Comparison of ENCODE assay signal across 22 cellular contexts in genomic region chr15:74648051-74648622, GRCh38. TPM values are rescaled to one million over a fixed set of nuclear protein-coding genes. Genes with fewer than 3 reads are reported as not detected.
DNase-seq lines count a peak whose midpoint lies in the region; ATAC-seq and TF ChIP-seq lines count a peak whose summit lies in the region.
"Had no signal": no experiment of that assay in that cellular context is flagged by ENCODE, and none has a peak within 500 bp of the region (broad histone marks: within the 10 kb centered on the region; RNA-seq: fewer than 3 reads in every experiment).

No MANE protein-coding gene starts in this region.

- no peak for ATAC-seq in activated T-helper 17 cell treated with anti-CD3 and anti-CD28 coated beads, Interleukin-2, amount 50 U/mL, for 72 hours (replicated peaks)
- ATAC-seq in HG03460 (IDR thresholded peaks at IDR 0.05; ENCODE audit: unreplicated experiment) (no peak), HG03432 (IDR thresholded peaks at IDR 0.05; ENCODE audit: unreplicated experiment) (no peak)
- ATAC-seq: CD8-positive, alpha-beta T cell; HepG2; Right ventricle myocardium inferior had no signal

- no peaks in the 10 kb centered on the region for H3K9me3 Mint-ChIP-seq in activated T-helper 17 cell treated with anti-CD3 and anti-CD28 coated beads, Interleukin-2, amount 50 U/mL, for 72 hours
- H3K9me3 Mint-ChIP-seq in nephron (no peaks in the 10 kb centered on the region), type B pancreatic cell (no peaks in the 10 kb centered on the region), glutamatergic neuron (ENCODE audit: unreplicated experiment) (peaks cover 3% of the 10 kb centered on the region)
- H3K9me3 Mint-ChIP-seq: CD8-positive, alpha-beta T cell had no signal

- H3K36me3 Mint-ChIP-seq in activated T-helper 17 cell treated with anti-CD3 and anti-CD28 coated beads, Interleukin-2, amount 50 U/mL, for 72 hours (ENCODE audit: low read depth), result peaks cover 43% of the 10 kb centered on the region
- H3K36me3 Mint-ChIP-seq in nephron (ENCODE audit: low read depth), result peaks cover 24% of the 10 kb centered on the region
- peaks cover 33% of the 10 kb centered on the region for H3K36me3 Mint-ChIP-seq in type B pancreatic cell
- H3K36me3 Mint-ChIP-seq in glutamatergic neuron (ENCODE audit: unreplicated experiment), result no peaks in the 10 kb centered on the region

- H3K4me1 Mint-ChIP-seq in activated T-helper 17 cell treated with anti-CD3 and anti-CD28 coated beads, Interleukin-2, amount 50 U/mL, for 72 hours, result peaks cover 18% of the 10 kb centered on the region
- H3K4me1 Mint-ChIP-seq in nephron, result peaks cover 64% of the 10 kb centered on the region
- H3K4me1 Mint-ChIP-seq in type B pancreatic cell (ENCODE audit: unreplicated experiment), result peaks cover 33% of the 10 kb centered on the region
- H3K4me1 Mint-ChIP-seq in glutamatergic neuron (ENCODE audit: low read depth, unreplicated experiment), result peaks cover 27% of the 10 kb centered on the region

- no peaks in the 10 kb centered on the region for H3K27me3 Mint-ChIP-seq in activated T-helper 17 cell treated with anti-CD3 and anti-CD28 coated beads, Interleukin-2, amount 50 U/mL, for 72 hours
- no peaks in the 10 kb centered on the region for H3K27me3 Mint-ChIP-seq in nephron (ENCODE audit: low read depth)
- no peaks in the 10 kb centered on the region for H3K27me3 Mint-ChIP-seq in type B pancreatic cell
- peaks cover 3% of the 10 kb centered on the region for H3K27me3 Mint-ChIP-seq in glutamatergic neuron (ENCODE audit: unreplicated experiment)
- H3K27me3 Mint-ChIP-seq: B cell had no signal

- H3K27ac Mint-ChIP-seq in activated T-helper 17 cell treated with anti-CD3 and anti-CD28 coated beads, Interleukin-2, amount 50 U/mL, for 72 hours, result peak overlapping the region; percentile 13
- H3K27ac Mint-ChIP-seq in nephron (peak overlapping the region; percentile 1 to 74 (median 67)), type B pancreatic cell (peak overlapping the region; percentile 91), glutamatergic neuron (ENCODE audit: unreplicated experiment) (no peak overlapping the region)
- H3K27ac Mint-ChIP-seq: B cell; CD8-positive, alpha-beta T cell had no signal

- DNase-seq in LHCN-M2 (ENCODE audit: low read depth) (peak; percentile 71), type B pancreatic cell (ENCODE audit: extremely low spot score, unreplicated experiment) (no peak), glutamatergic neuron (no peak)
- DNase-seq: Calu3; CD8-positive, alpha-beta T cell; DMS79 treated with DMSO at 0.1 percent for 48 hours; Karpas-422; MV-4-11; NCI-H1105; NCI-H1436 treated with DMSO at 0.1 percent for 48 hours; NCI-H187 treated with DMSO at 0.1 percent for 48 hours; NCI-H2107; NCI-H446; NCI-H526; PC-9 had no signal

- H3K4me3 Mint-ChIP-seq in activated T-helper 17 cell treated with anti-CD3 and anti-CD28 coated beads, Interleukin-2, amount 50 U/mL, for 72 hours, result no peak overlapping the region
- H3K4me3 Mint-ChIP-seq in nephron, result no peak overlapping the region
- peak overlapping the region; percentile 71 for H3K4me3 Mint-ChIP-seq in type B pancreatic cell
- no peak overlapping the region for H3K4me3 Mint-ChIP-seq in glutamatergic neuron (ENCODE audit: unreplicated experiment)
- H3K4me3 Mint-ChIP-seq: B cell; CD8-positive, alpha-beta T cell had no signal

- no peak for TF ChIP-seq CTCF in nephron (IDR thresholded peaks at IDR 0.05; ENCODE audit: unreplicated experiment in 3 of 3)
- no peak for TF ChIP-seq CTCF in type B pancreatic cell (conservative IDR thresholded peaks at IDR 0.05)
- no peak for TF ChIP-seq CTCF in glutamatergic neuron (IDR thresholded peaks at IDR 0.05; ENCODE audit: partially characterized antibody, unreplicated experiment)

RNA-seq across cellular contexts. Expression of gene CLK3, which starts 32.5 kb away (rescaled TPM):
- total RNA-seq in LHCN-M2 (2014; rRNA removed), result 60.5 and 81.1 TPM in 2 replicates
- polyA plus RNA-seq in LHCN-M2 (2012), result 51.2 TPM
- total RNA-seq in activated T-helper 17 cell treated with anti-CD3 and anti-CD28 coated beads, Interleukin-2, amount 50 U/mL, for 72 hours, result 100 to 1,000 TPM; 117 to 179 TPM
- 73.6 and 76.5 TPM in 2 replicates for total RNA-seq in type B pancreatic cell (ENCODE audit: low replicate concordance)
- total RNA-seq in glutamatergic neuron (ENCODE audit: unreplicated experiment), result 99.7 TPM

RNA-seq across cellular contexts. Expression of gene EDC3, which starts 47.7 kb away (rescaled TPM):
- total RNA-seq in LHCN-M2 (2014; rRNA removed) (5.1 and 8.7 TPM in 2 replicates), type B pancreatic cell (ENCODE audit: low replicate concordance) (72.3 and 105 TPM in 2 replicates), glutamatergic neuron (ENCODE audit: unreplicated experiment) (66.0 TPM)
- 22.7 TPM for polyA plus RNA-seq in LHCN-M2 (2012)
- 10 to 100 TPM; 47.9 to 56.0 TPM for total RNA-seq in activated T-helper 17 cell treated with anti-CD3 and anti-CD28 coated beads, Interleukin-2, amount 50 U/mL, for 72 hours
